ENCODE assay signal across 2 cellular contexts in genomic region chr9:132948482-132949050, GRCh38.
TF ChIP-seq lines count a peak whose summit lies in the region.

No MANE protein-coding gene starts in this region.

TF ChIP-seq in IMR-90, 13 proteins besides CTCF, POLR2A, EP300 and RAD21:
- TF ChIP-seq SMC3 (IDR thresholded peaks at IDR 0.05; ENCODE audit: low read depth, low read length) (no peak), RFX5 (IDR thresholded peaks at IDR 0.05; ENCODE audit: low read depth, low read length) (no peak), BHLHE40 (IDR thresholded peaks at IDR 0.05; ENCODE audit: low read depth, low read length) (no peak), MXI1 (IDR thresholded peaks at IDR 0.05; ENCODE audit: borderline replicate concordance, low read depth, low read length) (no peak), RCOR1 (IDR thresholded peaks at IDR 0.05; ENCODE audit: insufficient replicate concordance, low read length) (no peak), CEBPB (IDR thresholded peaks at IDR 0.05; ENCODE audit: low read depth, low read length) (no peak), MAFK (IDR thresholded peaks at IDR 0.05; ENCODE audit: low read depth, low read length) (no peak), ELK1 (IDR thresholded peaks at IDR 0.05; ENCODE audit: borderline replicate concordance, low read depth, low read length) (no peak), USF2 (IDR thresholded peaks at IDR 0.05; ENCODE audit: low read depth, low read length) (no peak), FOS (IDR thresholded peaks at IDR 0.05; ENCODE audit: low read depth, low read length) (no peak), CHD1 (IDR thresholded peaks at IDR 0.05; ENCODE audit: low read depth, low read length) (no peak), NFE2L2 (IDR thresholded peaks at IDR 0.05; ENCODE audit: low read depth, low read length) (no peak)

TF ChIP-seq in HepG2, 621 proteins besides CTCF, POLR2A, EP300 and RAD21:
- no peak for TF ChIP-seq ZFP36 (IDR thresholded peaks at IDR 0.05; ENCODE audit: borderline replicate concordance, low read depth, low read length, partially characterized antibody)
- TF ChIP-seq ZNF781 (CRISPR knock-in tag; IDR thresholded peaks at IDR 0.05; ENCODE audit: borderline replicate concordance, not compliant biosample characterization), result no peak
- no peak for TF ChIP-seq ZNF121 (CRISPR knock-in tag; IDR thresholded peaks at IDR 0.05)
- TF ChIP-seq ZNF569 (CRISPR knock-in tag; IDR thresholded peaks at IDR 0.05; ENCODE audit: borderline replicate concordance), result no peak
- TF ChIP-seq RFXANK (CRISPR knock-in tag; IDR thresholded peaks at IDR 0.05), result no peak
- peak; percentile 29; the same call in 1 of the 2 replicates for TF ChIP-seq ZNF687 (CRISPR knock-in tag; IDR thresholded peaks at IDR 0.05)
